Comparison of ENCODE assay signal across 15 cellular contexts in the genomic region with DNA sequence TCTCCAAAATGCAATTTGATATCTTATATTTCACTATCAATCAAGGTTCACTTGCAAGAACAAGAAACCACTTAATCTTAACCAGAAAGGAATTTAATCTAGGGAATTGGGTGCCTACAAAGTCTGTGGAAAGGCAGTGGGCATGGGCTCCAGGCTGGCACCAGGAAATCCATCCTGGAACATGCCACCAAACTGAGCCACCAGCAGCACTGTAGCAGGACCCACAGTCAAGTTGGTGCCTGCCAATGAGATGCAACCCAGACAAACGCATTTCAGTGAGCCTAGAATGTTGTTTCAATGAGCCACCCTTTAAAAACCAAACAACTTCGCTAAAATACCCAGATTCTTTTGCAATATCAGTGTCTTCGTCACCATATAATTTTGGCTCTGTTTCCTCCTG.
A peak's percentile ranks its signal among the peaks of the same experiment; 100 is the strongest.
DNase-seq lines count a peak whose midpoint lies in the region; ATAC-seq, FAIRE-seq and TF ChIP-seq lines count a peak whose summit lies in the region.
"Had no signal": no experiment of that assay in that cellular context is flagged by ENCODE, and none has a peak within 500 bp of the region (broad histone marks: within the 10 kb centered on the region; RNA-seq: fewer than 3 reads in every experiment).

No MANE protein-coding gene starts in this region.

- no peak overlapping the region for H2BK12ac ChIP-seq in H1 (ENCODE audit: low read depth, low read length)

- H2BK5ac ChIP-seq in H1 (ENCODE audit: low read depth, low read length), result no peak overlapping the region

- H3K9me3 ChIP-seq in BLaER1 treated with 17β-estradiol and CSF1 and Interleukin-3, amounts not matched to agents 10 nM and 100 nM (replicated peaks in 1 of 11), result peaks cover 0 to 16% (median 10%) of the 10 kb centered on the region in 11 experiments; a peak in 9 of 22 replicates
- H3K9me3 ChIP-seq in H1 (ENCODE audit: insufficient read depth in 2 of 2, low read depth in 1 of 2, low read length in 1 of 2), result no peaks in the 10 kb centered on the region
- H3K9me3 ChIP-seq: BE2C had no signal

- no peaks in the 10 kb centered on the region for H3K79me1 ChIP-seq in H1 (ENCODE audit: low read depth, low read length)

- peaks cover 0 to 15% (median 0%) of the 10 kb centered on the region in 11 experiments; a peak in 2 of 22 replicates for H3K36me3 ChIP-seq in BLaER1 treated with 17β-estradiol and CSF1 and Interleukin-3, amounts not matched to agents 10 nM and 100 nM
- no peaks in the 10 kb centered on the region for H3K36me3 ChIP-seq in H1 (ENCODE audit: control insufficient read depth in 2 of 4, insufficient read depth in 4 of 4, low read length in 3 of 4)
- H3K36me3 ChIP-seq: BE2C had no signal

- CTCF ChIA-PET in H1 (lab: Charles Lee; ENCODE audit: partially characterized antibody), result no interaction called here

- no peaks in the 10 kb centered on the region for H4K20me1 ChIP-seq in BLaER1 treated with 17β-estradiol and CSF1 and Interleukin-3, amounts not matched to agents 10 nM and 100 nM
- no peaks in the 10 kb centered on the region for H4K20me1 ChIP-seq in H1 (replicated peaks in 1 of 2; ENCODE audit: control insufficient read depth in 1 of 2, insufficient read depth in 2 of 2, low read length in 2 of 2)

- H3K27ac ChIP-seq in BLaER1 treated with 17β-estradiol and CSF1 and Interleukin-3, amounts not matched to agents 10 nM and 100 nM, result no peak overlapping the region
- no peak overlapping the region for H3K27ac ChIP-seq in H1 (ENCODE audit: low read depth, low read length)

- H3K4me3 ChIP-seq in BLaER1 treated with 17β-estradiol and CSF1 and Interleukin-3, amounts not matched to agents 10 nM and 100 nM, result no peak overlapping the region
- no peak overlapping the region for H3K4me3 ChIP-seq in H1 (ENCODE audit: extremely low read depth in 1 of 4, insufficient read depth in 2 of 4, low read depth in 3 of 4, low read length in 4 of 4)
- H3K4me3 ChIP-seq: GM12878, K562 had no signal

- H2BK120ac ChIP-seq in H1 (replicated peaks; ENCODE audit: low read depth, low read length), result no peak overlapping the region

- H3K27me3 ChIP-seq in BLaER1 treated with 17β-estradiol and CSF1 and Interleukin-3, amounts not matched to agents 10 nM and 100 nM, result no peaks in the 10 kb centered on the region
- H3K27me3 ChIP-seq in H1 (replicated peaks in 1 of 4; ENCODE audit: control insufficient read depth in 3 of 4, extremely low read depth in 1 of 4, insufficient read depth in 3 of 4, low read length in 3 of 4), result no peaks in the 10 kb centered on the region

- no peak overlapping the region for H4K8ac ChIP-seq in H1 (ENCODE audit: extremely low read depth, insufficient read depth, low read length)

- no peaks in the 10 kb centered on the region for H3K79me2 ChIP-seq in H1 (ENCODE audit: control insufficient read depth in 1 of 2, insufficient read depth in 2 of 2, low read length in 2 of 2)

- H3K23ac ChIP-seq in H1 (ENCODE audit: insufficient read length), result no peak overlapping the region

- no peak for TF ChIP-seq POLR2A in H1 (IDR thresholded peaks at IDR 0.05; ENCODE audit: control extremely low read depth in 1 of 2, low read depth in 2 of 2, low read length in 2 of 2)

- H3K4me2 ChIP-seq in BLaER1 treated with 17β-estradiol and CSF1 and Interleukin-3, amounts not matched to agents 10 nM and 100 nM, result peak overlapping the region in 7 of 11 experiments; percentile 1 to 77 (median 62); a peak in 12 of 22 replicates
- H3K4me2 ChIP-seq in H1 (ENCODE audit: insufficient read depth in 1 of 2, low read depth in 2 of 2, low read length in 2 of 2), result no peak overlapping the region

- intact Hi-C loops in left ventricle myocardium superior (cut with micrococcal nuclease), result loop anchor here (10.0 kb wide), 1 partner anchor 88 kb away; no protein-coding TSS in a partner anchor

- no peak overlapping the region for H2BK15ac ChIP-seq in H1 (ENCODE audit: low read length)

- no peak overlapping the region for H3K9ac ChIP-seq in BLaER1 treated with 17β-estradiol and CSF1 and Interleukin-3, amounts not matched to agents 10 nM and 100 nM
- H3K9ac ChIP-seq in H1 (replicated peaks in 1 of 4; ENCODE audit: extremely low read depth in 1 of 4, low read depth in 3 of 4, low read length in 3 of 4), result no peak overlapping the region; a peak in 1 of 7 replicates

- WGBS in H1 (ENCODE audit: extremely low coverage in 1 of 2, insufficient coverage in 1 of 2, insufficient read length in 1 of 2, insufficient replicate concordance in 2 of 2, low coverage in 1 of 2, low lambda C conversion rate in 2 of 2, missing lambda C conversion rate in 1 of 2), 2 experiments, result 88% methylated on average over 3 of the region's 3 CpGs; no CpG with 5 or more reads in 1 of the 2 experiments

- H3K14ac ChIP-seq in H1 (ENCODE audit: insufficient read length), result no peak overlapping the region

- H4K91ac ChIP-seq in H1 (replicated peaks; ENCODE audit: insufficient read length, low read length), result peak overlapping the region; percentile 59

- H2AK5ac ChIP-seq in H1 (ENCODE audit: low read depth, low read length), result no peak overlapping the region

- H2BK20ac ChIP-seq in H1 (ENCODE audit: low read length), result no peak overlapping the region

- H3K23me2 ChIP-seq in H1 (ENCODE audit: low read depth, low read length), result no peaks in the 10 kb centered on the region

- DNase-seq in GM19239 (ENCODE audit: insufficient read length, low spot score), result no peak
- DNase-seq in H1 (ENCODE audit: low read depth in 1 of 2, low spot score in 2 of 2), result no peak
- no peak for DNase-seq in left ventricle myocardium superior
- DNase-seq in GM19238 (ENCODE audit: insufficient read length, low spot score), result no peak
- DNase-seq in ACHN, result no peak
- DNase-seq: BE2C; CD4-positive, CD25-positive, alpha-beta regulatory T cell; DMS53 had no signal

- H2AFZ ChIP-seq in H1 (ENCODE audit: low read length), result no peak overlapping the region

- peaks cover 0 to 54% (median 35%) of the 10 kb centered on the region in 10 experiments; a peak in 15 of 20 replicates for H3K4me1 ChIP-seq in BLaER1 treated with 17β-estradiol and CSF1 and Interleukin-3, amounts not matched to agents 10 nM and 100 nM
- H3K4me1 ChIP-seq in H1 (replicated peaks in 1 of 4; ENCODE audit: control insufficient read depth in 3 of 4, insufficient read depth in 4 of 4, low read length in 3 of 4), result peaks cover 3 to 8% (median 6%) of the 10 kb centered on the region in 4 experiments; a peak in 4 of 7 replicates
- H3K4me1 ChIP-seq: BE2C had no signal

- no peak overlapping the region for H4K5ac ChIP-seq in H1 (ENCODE audit: insufficient read length, low read depth, low read length)

- peak; percentile 33 for FAIRE-seq in GM19239 (lab: Jason Lieb, UNC)
- FAIRE-seq in H1 (lab: Jason Lieb, UNC), result no peak
- FAIRE-seq: A204.1, H54, K562 had no signal

- no peak overlapping the region for H3K56ac ChIP-seq in H1 (replicated peaks; ENCODE audit: insufficient read length, low read depth, low read length)

- no peak overlapping the region for H3K4ac ChIP-seq in H1 (replicated peaks; ENCODE audit: insufficient read length, low read depth, low read length)

- in situ Hi-C loops in ACHN (cut with HindIII; ENCODE audit: low pct_ligation_motif_present, low pct_unique_long_range_greater_than_20kb, low sequenced_read_pairs), result no loop called here

- POLR2A ChIA-PET in H1 (lab: Charles Lee; ENCODE audit: partially characterized antibody), result no interaction called here

- TF ChIP-seq RAD21 in H1 (IDR thresholded peaks at IDR 0.05 in 1 of 2, conservative IDR thresholded peaks at IDR 0.05 in 1 of 2; ENCODE audit: low read depth in 2 of 2, low read length in 2 of 2), result no peak

- ATAC-seq in left ventricle myocardium superior, result peak; percentile 61
- ATAC-seq in HG03280 (IDR thresholded peaks at IDR 0.05; ENCODE audit: unreplicated experiment), result no peak
- ATAC-seq: GM12878, HCT116, K562 had no signal

- H3K18ac ChIP-seq in H1 (ENCODE audit: extremely low read depth, low read length), result no peak overlapping the region

- TF ChIP-seq EP300 in H1 (IDR thresholded peaks at IDR 0.05; ENCODE audit: borderline replicate concordance in 1 of 2, low read depth in 2 of 2, low read length in 2 of 2), result no peak

- no peak for TF ChIP-seq CTCF in H1 (IDR thresholded peaks at IDR 0.05; ENCODE audit: control extremely low read depth in 1 of 3, insufficient read depth in 1 of 3, low read depth in 1 of 3, low read length in 3 of 3)

TF ChIP-seq in H1, 55 proteins besides CTCF, POLR2A, EP300 and RAD21:
- TF ChIP-seq SP2 (IDR thresholded peaks at IDR 0.05; ENCODE audit: low read length) (no peak), ZNF274 (IDR thresholded peaks at IDR 0.05; ENCODE audit: borderline replicate concordance, extremely low read depth, low read length) (no peak), JUND (IDR thresholded peaks at IDR 0.05; ENCODE audit: low read length) (no peak), HDAC2 (IDR thresholded peaks at IDR 0.05; ENCODE audit: borderline replicate concordance in 1 of 2, low read depth in 2 of 2, low read length in 2 of 2) (no peak), CBX5 (IDR thresholded peaks at IDR 0.05; ENCODE audit: low read depth, low read length) (no peak)

Comparison
In these comparisons a context has a peak if more than half of its experiments do, and no peak if none do; other contexts are left out.
1. H3K4me2 ChIP-seq: peak in BLaER1 treated with 17β-estradiol and CSF1 and Interleukin-3, amounts not matched to agents 10 nM and 100 nM (7 of 11); none in H1 (0 of 2).